Comparison of ENCODE assay signal across 1 cellular context in genomic region chr6:30678964-30679726, GRCh38.
TF ChIP-seq lines count a peak whose summit lies in the region.

No MANE protein-coding gene starts in this region.

TF ChIP-seq in HEK293, 187 proteins besides CTCF, POLR2A, EP300 and RAD21 (continued from another document and continues in another):
- peak; percentile 30 for TF ChIP-seq ZBTB11 (tag by site-specific recombination; conservative IDR thresholded peaks at IDR 0.05; ENCODE audit: low read depth)
- peak; percentile 55; the same call in 1 of the 2 replicates for TF ChIP-seq ZNF394 (tag by site-specific recombination; IDR thresholded peaks at IDR 0.05; ENCODE audit: borderline replicate concordance)
- TF ChIP-seq ZNF354C (tag by site-specific recombination; IDR thresholded peaks at IDR 0.05; ENCODE audit: borderline replicate concordance, low read depth), result no peak
- no peak for TF ChIP-seq GLI2 (tag by site-specific recombination; IDR thresholded peaks at IDR 0.05; ENCODE audit: borderline replicate concordance, low read depth)
- no peak for TF ChIP-seq ZNF302 (tag by site-specific recombination; IDR thresholded peaks at IDR 0.05; ENCODE audit: low read depth)
- TF ChIP-seq ZNF112 (tag by site-specific recombination; IDR thresholded peaks at IDR 0.05), result no peak
- TF ChIP-seq ZNF621 (tag by site-specific recombination; IDR thresholded peaks at IDR 0.05), result no peak
- no peak for TF ChIP-seq ZNF473 (tag by site-specific recombination; IDR thresholded peaks at IDR 0.05)
- no peak for TF ChIP-seq YY2 (tag by site-specific recombination; IDR thresholded peaks at IDR 0.05)
- no peak for TF ChIP-seq MYNN (tag by site-specific recombination; IDR thresholded peaks at IDR 0.05; ENCODE audit: borderline replicate concordance)
- no peak for TF ChIP-seq ZNF202 (tag by site-specific recombination; IDR thresholded peaks at IDR 0.05; ENCODE audit: borderline replicate concordance)
- no peak for TF ChIP-seq ZNF404 (tag by site-specific recombination; IDR thresholded peaks at IDR 0.05)
- no peak for TF ChIP-seq ZNF138 (tag by site-specific recombination; IDR thresholded peaks at IDR 0.05; ENCODE audit: borderline replicate concordance)
- no peak for TF ChIP-seq ZNF555 (tag by site-specific recombination; conservative IDR thresholded peaks at IDR 0.05)
- TF ChIP-seq SP2 (tag by site-specific recombination; IDR thresholded peaks at IDR 0.05), result no peak
- TF ChIP-seq ZBTB17 (tag by site-specific recombination; IDR thresholded peaks at IDR 0.05), result peak; percentile 86
- TF ChIP-seq ZNF544 (tag by site-specific recombination; IDR thresholded peaks at IDR 0.05), result no peak
- TF ChIP-seq FEZF1 (tag by site-specific recombination; IDR thresholded peaks at IDR 0.05), result no peak
- no peak for TF ChIP-seq INSM2 (tag by site-specific recombination; IDR thresholded peaks at IDR 0.05)
- no peak for TF ChIP-seq ZFP69B (tag by site-specific recombination; IDR thresholded peaks at IDR 0.05)
- peak; percentile 41; the same call in 1 of the 2 replicates for TF ChIP-seq EGR2 (tag by site-specific recombination; IDR thresholded peaks at IDR 0.05; ENCODE audit: low read depth)
- 0 out of 2 replicates have a peak, but pooled peaks have one; percentile 52 for TF ChIP-seq ZXDB (tag by site-specific recombination; IDR thresholded peaks at IDR 0.05)
- no peak for TF ChIP-seq ZNF488 (tag by site-specific recombination; IDR thresholded peaks at IDR 0.05)
- peak; percentile 96 for TF ChIP-seq ZNF513 (tag by site-specific recombination; IDR thresholded peaks at IDR 0.05)
- TF ChIP-seq ZNF140 (tag by site-specific recombination; IDR thresholded peaks at IDR 0.05), result no peak
- no peak for TF ChIP-seq ZBTB48 (tag by site-specific recombination; IDR thresholded peaks at IDR 0.05)
- TF ChIP-seq PRDM1 (tag by site-specific recombination; IDR thresholded peaks at IDR 0.05), result no peak
- TF ChIP-seq ZNF791 (tag by site-specific recombination; IDR thresholded peaks at IDR 0.05), result no peak
- TF ChIP-seq KLF16 (tag by site-specific recombination; IDR thresholded peaks at IDR 0.05), result no peak
- TF ChIP-seq BCL11B (tag by site-specific recombination; IDR thresholded peaks at IDR 0.05; ENCODE audit: low read depth), result no peak
- no peak for TF ChIP-seq SCRT2 (tag by site-specific recombination; IDR thresholded peaks at IDR 0.05)
- no peak for TF ChIP-seq ZNF10 (tag by site-specific recombination; IDR thresholded peaks at IDR 0.05)
- TF ChIP-seq ZNF529 (tag by site-specific recombination; IDR thresholded peaks at IDR 0.05; ENCODE audit: insufficient replicate concordance), result no peak
- no peak for TF ChIP-seq PBX3 (CRISPR knock-in tag; IDR thresholded peaks at IDR 0.05)
- no peak for TF ChIP-seq ZNF211 (tag by site-specific recombination; IDR thresholded peaks at IDR 0.05; ENCODE audit: low read depth)
- TF ChIP-seq ZNF362 (tag by site-specific recombination; IDR thresholded peaks at IDR 0.05), result no peak
- no peak for TF ChIP-seq ZSCAN16 (tag by site-specific recombination; IDR thresholded peaks at IDR 0.05)
- TF ChIP-seq ZNF48 (tag by site-specific recombination; IDR thresholded peaks at IDR 0.05), result no peak
- TF ChIP-seq SCRT1 (tag by site-specific recombination; IDR thresholded peaks at IDR 0.05; ENCODE audit: borderline replicate concordance), result no peak
- TF ChIP-seq PRDM2 (tag by site-specific recombination; IDR thresholded peaks at IDR 0.05; ENCODE audit: borderline replicate concordance), result no peak
- TF ChIP-seq ZNF629 (tag by site-specific recombination; IDR thresholded peaks at IDR 0.05), result no peak
- no peak for TF ChIP-seq ZNF416 (tag by site-specific recombination; IDR thresholded peaks at IDR 0.05)
- no peak for TF ChIP-seq REST (tag by site-specific recombination; IDR thresholded peaks at IDR 0.05)
- TF ChIP-seq ZNF596 (tag by site-specific recombination; IDR thresholded peaks at IDR 0.05), result no peak
- TF ChIP-seq ZBTB7A (tag by site-specific recombination; IDR thresholded peaks at IDR 0.05; ENCODE audit: low read depth), result no peak
- TF ChIP-seq ZNF623 (tag by site-specific recombination; IDR thresholded peaks at IDR 0.05), result no peak
- no peak for TF ChIP-seq ZNF571 (tag by site-specific recombination; IDR thresholded peaks at IDR 0.05)
- peak; percentile 82 for TF ChIP-seq ZNF561 (tag by site-specific recombination; IDR thresholded peaks at IDR 0.05; ENCODE audit: borderline replicate concordance)
- TF ChIP-seq ZBTB20 (tag by site-specific recombination; IDR thresholded peaks at IDR 0.05), result no peak
